Comparison of ENCODE assay signal across 8 cellular contexts in the genomic region with DNA sequence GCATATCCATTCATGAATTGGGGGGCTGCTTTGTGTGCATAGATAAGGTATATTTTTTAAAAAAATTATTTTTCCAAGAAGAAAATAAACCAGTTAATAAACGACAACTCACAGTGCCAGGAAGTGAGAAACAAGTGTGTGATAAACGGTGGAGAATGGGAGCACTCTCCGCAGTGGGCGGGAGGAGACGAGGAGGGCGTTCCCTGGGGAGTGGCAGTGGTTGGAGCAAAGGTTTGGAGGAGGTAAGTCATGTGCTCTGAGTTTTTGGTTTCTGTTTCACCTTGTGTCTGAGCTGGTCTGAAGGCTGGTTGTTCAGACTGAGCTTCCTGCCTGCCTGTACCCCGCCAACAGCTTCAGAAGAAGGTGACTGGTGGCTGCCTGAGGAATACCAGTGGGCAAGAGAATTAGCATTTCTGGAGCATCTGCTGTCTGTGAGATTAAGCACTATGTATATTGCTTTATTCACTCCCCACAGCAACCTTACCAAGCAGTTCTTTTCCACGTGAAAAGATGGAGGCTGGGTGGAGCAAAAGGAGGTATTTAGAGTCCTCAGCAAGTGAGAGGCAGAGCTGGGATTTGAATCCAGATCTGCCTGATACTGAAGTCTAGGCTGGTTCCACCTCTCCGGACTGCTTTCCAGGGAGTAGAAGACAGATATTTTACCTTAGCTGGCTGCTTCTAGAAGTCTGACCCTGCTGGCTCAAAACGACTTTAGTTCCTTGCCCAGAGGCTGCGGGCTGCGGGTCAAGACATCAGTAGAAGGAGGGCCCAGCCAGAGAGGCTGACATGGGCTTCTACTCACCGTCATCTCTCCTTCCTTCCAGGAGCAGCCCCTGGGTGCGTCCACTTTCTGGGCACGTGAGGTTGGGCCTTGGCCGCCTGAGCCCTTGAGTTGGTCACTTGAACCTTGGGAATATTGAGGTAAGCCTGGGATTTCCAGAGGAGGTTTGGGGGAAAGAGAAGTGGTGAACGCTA. TPM values are rescaled to one million over a fixed set of nuclear protein-coding genes. Genes with fewer than 3 reads are reported as not detected.
A peak's percentile ranks its signal among the peaks of the same experiment; 100 is the strongest.
DNase-seq lines count a peak whose midpoint lies in the region; ATAC-seq and TF ChIP-seq lines count a peak whose summit lies in the region.

No MANE protein-coding gene starts in this region.

- peak overlapping the region in 16 of 59 donors; percentile 1 to 70 (median 36) for H3K27ac ChIP-seq in dorsolateral prefrontal cortex
- H3K27ac ChIP-seq in muscle layer of colon (ENCODE audit: low read depth, low read length) = peak overlapping the region; percentile 10
- H3K27ac ChIP-seq in subcutaneous abdominal adipose tissue (ENCODE audit: low read depth, low read length) = peak overlapping the region; percentile 55

- in situ Hi-C loops in ACHN (cut with HindIII; ENCODE audit: low pct_ligation_motif_present, low pct_unique_long_range_greater_than_20kb, low sequenced_read_pairs) (no loop called here), GM18951 (cut with MboI; ENCODE audit: low sequenced_read_pairs, unreplicated experiment) (no loop called here)

- no peak for TF ChIP-seq CTCF in dorsolateral prefrontal cortex (IDR thresholded peaks at IDR 0.05 in 54 of 56, conservative IDR thresholded peaks at IDR 0.05 in 2 of 56; ENCODE audit: low read depth in 1 of 56, partially characterized antibody in 56 of 56)

- H3K27me3 ChIP-seq in dorsolateral prefrontal cortex (no peaks in the 10 kb centered on the region), muscle layer of colon (ENCODE audit: control insufficient read depth in 1 of 2, insufficient read depth in 2 of 2, low read length in 2 of 2) (no peaks in the 10 kb centered on the region), subcutaneous abdominal adipose tissue (ENCODE audit: control insufficient read depth in 5 of 5, insufficient read depth in 4 of 5, low read length in 5 of 5) (no peaks in the 10 kb centered on the region)

- H3K9me3 ChIP-seq in muscle layer of colon (ENCODE audit: low read length) (no peaks in the 10 kb centered on the region), subcutaneous abdominal adipose tissue (ENCODE audit: control insufficient read depth in 5 of 5, low read length in 5 of 5) (no peaks in the 10 kb centered on the region)

- peak; percentile 90 for ATAC-seq in HG03108 (IDR thresholded peaks at IDR 0.05; ENCODE audit: unreplicated experiment)

- DNase-seq in ACHN = peak; percentile 97
- DNase-seq in NCI-H2196 (lab: John Stamatoyannopoulos, UW; ENCODE audit: unreplicated experiment) = peak; percentile 93
- peak; percentile 83 for DNase-seq in activated CD4-positive, CD25-positive, alpha-beta regulatory T cell treated with anti-CD3 and anti-CD28 coated beads, Interleukin-2, amount 50 U/mL, for 72 hours
- DNase-seq in dorsolateral prefrontal cortex = no peak

- H3K4me1 ChIP-seq in muscle layer of colon (ENCODE audit: insufficient read depth, low read length) = peaks cover 15% of the 10 kb centered on the region
- peaks cover 2 to 57% (median 45%) of the 10 kb centered on the region in 5 donors for H3K4me1 ChIP-seq in subcutaneous abdominal adipose tissue (ENCODE audit: control insufficient read depth in 5 of 5, insufficient read depth in 5 of 5, low read length in 5 of 5)

- intact Hi-C loops in dorsolateral prefrontal cortex (cut with DNase I) = no loop called here

- H3K9ac ChIP-seq in muscle layer of colon (ENCODE audit: low read length) (no peak overlapping the region), subcutaneous abdominal adipose tissue (ENCODE audit: low read length in 5 of 5) (peak overlapping the region in 4 of 5 donors; percentile 28 to 69 (median 37))

- TF ChIP-seq POLR2A in GM18951 (IDR thresholded peaks at IDR 0.05; ENCODE audit: extremely low read depth, insufficient read depth, insufficient read length) = peak; percentile 83

- no peaks in the 10 kb centered on the region for H3K36me3 ChIP-seq in muscle layer of colon (ENCODE audit: insufficient read depth, low read length)
- no peaks in the 10 kb centered on the region for H3K36me3 ChIP-seq in subcutaneous abdominal adipose tissue (ENCODE audit: control insufficient read depth in 5 of 5, insufficient read depth in 5 of 5, low read length in 5 of 5)

- H3K4me3 ChIP-seq in dorsolateral prefrontal cortex (peak overlapping the region in 40 of 59 donors; percentile 2 to 47 (median 26)), muscle layer of colon (ENCODE audit: low read depth in 1 of 2, low read length in 2 of 2) (peak overlapping the region in 1 of 2 donors; percentile 26), subcutaneous abdominal adipose tissue (ENCODE audit: low read depth in 1 of 5, low read length in 5 of 5) (peak overlapping the region in 4 of 5 donors; percentile 45 to 55 (median 52))

RNA-seq across cellular contexts. Expression of a gene that starts 26.9 kb away (rescaled TPM):
- 1 to 10 TPM in 118 of 120 experiments, under 1 TPM in 2; 0.80 to 7.9 (median 3.2) TPM for total RNA-seq in dorsolateral prefrontal cortex

RNA-seq across cellular contexts. Expression of a gene that starts 50.5 kb away (rescaled TPM):
- total RNA-seq in dorsolateral prefrontal cortex = 1 to 10 TPM; 1.5 to 9.8 (median 4.2) TPM

Comparison
In these comparisons a context has a peak if more than half of its experiments do, and no peak if none do; other contexts are left out.
1. DNase-seq: peak in ACHN (single experiment), NCI-H2196 (single experiment) and activated CD4-positive, CD25-positive, alpha-beta regulatory T cell treated with anti-CD3 and anti-CD28 coated beads, Interleukin-2, amount 50 U/mL, for 72 hours (single experiment); none in dorsolateral prefrontal cortex (0 of 10).